Comparison of ENCODE assay signal across 9 cellular contexts in the genomic region with DNA sequence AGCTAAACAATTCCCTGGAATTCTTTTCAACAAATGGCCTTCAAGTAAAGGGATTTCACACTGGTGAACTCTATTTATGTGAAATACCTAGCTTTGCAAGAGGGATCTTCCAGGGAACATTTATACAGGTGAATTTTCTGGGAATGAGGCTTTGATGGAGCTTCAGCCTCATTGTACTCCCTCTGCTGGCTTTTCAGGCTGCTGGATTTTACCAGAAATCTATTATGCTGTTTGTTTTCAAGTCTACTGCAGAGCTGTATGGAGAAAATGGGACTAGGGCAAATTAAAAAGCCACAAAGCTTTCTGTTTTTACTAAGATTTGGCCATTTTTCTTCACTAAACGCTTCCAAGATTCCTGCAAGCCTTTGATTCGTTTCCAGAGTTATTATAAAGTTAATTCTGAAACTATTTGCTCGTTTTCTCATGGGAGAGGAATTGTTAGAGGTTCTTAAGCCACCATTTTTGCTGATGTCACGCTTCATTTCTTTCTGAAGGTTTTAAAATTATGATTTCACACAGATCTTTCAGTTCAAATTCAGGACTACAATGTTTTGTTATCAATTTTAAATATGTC. TPM values are rescaled to one million over a fixed set of nuclear protein-coding genes. Genes with fewer than 3 reads are reported as not detected.
A peak's percentile ranks its signal among the peaks of the same experiment; 100 is the strongest.
DNase-seq lines count a peak whose midpoint lies in the region; ATAC-seq, FAIRE-seq and TF ChIP-seq lines count a peak whose summit lies in the region.
"Had no signal": no experiment of that assay in that cellular context is flagged by ENCODE, and none has a peak within 500 bp of the region (broad histone marks: within the 10 kb centered on the region; RNA-seq: fewer than 3 reads in every experiment).

No MANE protein-coding gene starts in this region.

- 95% methylated on average over 3 of the region's 4 CpGs for WGBS in HUES64

- no peak overlapping the region for H3K27ac Mint-ChIP-seq in CD4-positive, alpha-beta T cell
- H3K27ac Mint-ChIP-seq in naive thymus-derived CD4-positive, alpha-beta T cell, result peak overlapping the region in 2 of 9 donors; percentile 12 to 13

- POLR2A ChIA-PET in CD4-positive, alpha-beta T cell (lab: Charles Lee), result no interaction called here
- POLR2A ChIA-PET in naive thymus-derived CD4-positive, alpha-beta T cell (lab: Charles Lee), result no interaction called here

- no peak for FAIRE-seq in frontal cortex (lab: Jason Lieb, UNC)

- no peak overlapping the region for H3K27ac ChIP-seq in CD4-positive, alpha-beta T cell (ENCODE audit: low read depth, low read length)
- peak overlapping the region; percentile 82 for H3K27ac ChIP-seq in HUES64 (ENCODE audit: low read depth, low read length)
- no peak overlapping the region for H3K27ac ChIP-seq in naive thymus-derived CD4-positive, alpha-beta T cell (ENCODE audit: low read depth, low read length)

- no peak for DNase-seq in CD4-positive, alpha-beta T cell
- DNase-seq in choroid plexus epithelial cell (ENCODE audit: low read depth) (no peak), UCSD-AML1 (lab: John Stamatoyannopoulos, UW; ENCODE audit: unreplicated experiment) (no peak), frontal cortex (ENCODE audit: low spot score in 2 of 2) (no peak)
- no peak for DNase-seq in naive thymus-derived CD4-positive, alpha-beta T cell
- no peak for DNase-seq in activated CD8-positive, alpha-beta memory T cell treated with anti-CD3 and anti-CD28 coated beads, Interleukin-2, amount 50 U/mL, for 48 hours
- DNase-seq: activated B cell treated with CpG ODN at 0.5 μM for 24 hours had no signal

- peaks cover 15% of the 10 kb centered on the region for H3K36me3 Mint-ChIP-seq in CD4-positive, alpha-beta T cell (ENCODE audit: low read depth)
- peaks cover 0 to 49% (median 29%) of the 10 kb centered on the region in 5 donors for H3K36me3 Mint-ChIP-seq in naive thymus-derived CD4-positive, alpha-beta T cell

- H3K4me3 Mint-ChIP-seq in CD4-positive, alpha-beta T cell, result peak overlapping the region; percentile 11
- H3K4me3 Mint-ChIP-seq in naive thymus-derived CD4-positive, alpha-beta T cell, result peak overlapping the region in 8 of 10 donors; percentile 4 to 72 (median 49)

- peaks cover 72% of the 10 kb centered on the region for H3K4me1 Mint-ChIP-seq in CD4-positive, alpha-beta T cell (ENCODE audit: low read depth)
- peaks cover 30 to 78% (median 68%) of the 10 kb centered on the region in 7 donors for H3K4me1 Mint-ChIP-seq in naive thymus-derived CD4-positive, alpha-beta T cell

- CTCF ChIA-PET in CD4-positive, alpha-beta T cell (lab: Charles Lee), result interaction anchor here (0.9 to 1.3 kb wide), 2 partner anchors 20 to 32 kb away, joined by 3 read pairs; partner anchors contain the start of gene KDM6A
- CTCF ChIA-PET in naive thymus-derived CD4-positive, alpha-beta T cell (lab: Charles Lee), result no interaction called here

- H3K4me3 ChIP-seq in HUES64 (ENCODE audit: low read length) (no peak overlapping the region), choroid plexus epithelial cell (ENCODE audit: low read depth, low read length) (no peak overlapping the region)
- H3K4me3 ChIP-seq in naive thymus-derived CD4-positive, alpha-beta T cell (ENCODE audit: low read length), result no peak overlapping the region

- no peak for ATAC-seq in CD4-positive, alpha-beta T cell (ENCODE audit: poor library complexity)
- no peak for ATAC-seq in naive thymus-derived CD4-positive, alpha-beta T cell
- no peak for ATAC-seq in HG02870 (IDR thresholded peaks at IDR 0.05; ENCODE audit: unreplicated experiment)

- no peaks in the 10 kb centered on the region for H3K27me3 Mint-ChIP-seq in CD4-positive, alpha-beta T cell
- no peaks in the 10 kb centered on the region for H3K27me3 Mint-ChIP-seq in naive thymus-derived CD4-positive, alpha-beta T cell
- H3K27me3 Mint-ChIP-seq: activated B cell treated with CpG ODN at 0.5 μM for 24 hours had no signal

- H3K9ac ChIP-seq in HUES64 (ENCODE audit: low read depth, low read length), result no peak overlapping the region

- peaks cover 3% of the 10 kb centered on the region for H3K9me3 Mint-ChIP-seq in CD4-positive, alpha-beta T cell
- peaks cover 0 to 66% (median 11%) of the 10 kb centered on the region in 11 donors for H3K9me3 Mint-ChIP-seq in naive thymus-derived CD4-positive, alpha-beta T cell

- intact Hi-C loops in CD4-positive, alpha-beta T cell (cut with DNase I, micrococcal nuclease), result no loop called here
- intact Hi-C loops in naive thymus-derived CD4-positive, alpha-beta T cell (cut with micrococcal nuclease), result no loop called here

- H3K27me3 ChIP-seq in CD4-positive, alpha-beta T cell (ENCODE audit: control insufficient read depth, insufficient read depth, low read length), result no peaks in the 10 kb centered on the region
- no peaks in the 10 kb centered on the region for H3K27me3 ChIP-seq in HUES64 (ENCODE audit: insufficient read depth, low read length)
- no peaks in the 10 kb centered on the region for H3K27me3 ChIP-seq in naive thymus-derived CD4-positive, alpha-beta T cell (ENCODE audit: control insufficient read depth in 2 of 2, insufficient read depth in 2 of 2, low read length in 2 of 2)

- no peaks in the 10 kb centered on the region for H3K36me3 ChIP-seq in HUES64 (ENCODE audit: insufficient read depth, low read length)
- H3K36me3 ChIP-seq in naive thymus-derived CD4-positive, alpha-beta T cell (ENCODE audit: control insufficient read depth in 2 of 3, insufficient read depth in 3 of 3, low read length in 3 of 3), result no peaks in the 10 kb centered on the region

- TF ChIP-seq CTCF in CD4-positive, alpha-beta T cell (IDR thresholded peaks at IDR 0.05), result no peak
- peak; percentile 46 for TF ChIP-seq CTCF in choroid plexus epithelial cell (conservative IDR thresholded peaks at IDR 0.05; ENCODE audit: low read depth, low read length)

- H3K4me1 ChIP-seq in HUES64 (ENCODE audit: insufficient read depth, low read length), result peaks cover 16% of the 10 kb centered on the region; the same call in 1 of the 2 replicates
- H3K4me1 ChIP-seq in naive thymus-derived CD4-positive, alpha-beta T cell (ENCODE audit: control insufficient read depth in 2 of 2, insufficient read depth in 2 of 2, low read length in 2 of 2), result peaks cover 6% of the 10 kb centered on the region in 2 donors

- H3K9me3 ChIP-seq in CD4-positive, alpha-beta T cell (ENCODE audit: control insufficient read depth, low read length), result no peaks in the 10 kb centered on the region
- H3K9me3 ChIP-seq in HUES64 (ENCODE audit: insufficient read depth, low read depth, low read length), result no peaks in the 10 kb centered on the region
- no peaks in the 10 kb centered on the region for H3K9me3 ChIP-seq in naive thymus-derived CD4-positive, alpha-beta T cell (ENCODE audit: control insufficient read depth in 2 of 3, low read length in 3 of 3)

RNA-seq across cellular contexts. Expression of gene KDM6A, which starts 31.6 kb away (rescaled TPM):
- 10 to 100 TPM; 59.6 to 63.9 TPM for total RNA-seq in CD4-positive, alpha-beta T cell
- polyA plus RNA-seq in HUES64 (2013, experiment 1 of 2), result 29.9 TPM
- polyA plus RNA-seq in HUES64 (2013, experiment 2 of 2), result 28.0 TPM
- 10 to 100 TPM; 27.8 to 55.6 (median 47.5) TPM for total RNA-seq in naive thymus-derived CD4-positive, alpha-beta T cell
- 10 to 100 TPM; 17.9 to 26.1 TPM for polyA plus RNA-seq in naive thymus-derived CD4-positive, alpha-beta T cell
- 27.7 TPM for total RNA-seq in frontal cortex
